ENCODE assay signal across 9 cellular contexts in the genomic region with DNA sequence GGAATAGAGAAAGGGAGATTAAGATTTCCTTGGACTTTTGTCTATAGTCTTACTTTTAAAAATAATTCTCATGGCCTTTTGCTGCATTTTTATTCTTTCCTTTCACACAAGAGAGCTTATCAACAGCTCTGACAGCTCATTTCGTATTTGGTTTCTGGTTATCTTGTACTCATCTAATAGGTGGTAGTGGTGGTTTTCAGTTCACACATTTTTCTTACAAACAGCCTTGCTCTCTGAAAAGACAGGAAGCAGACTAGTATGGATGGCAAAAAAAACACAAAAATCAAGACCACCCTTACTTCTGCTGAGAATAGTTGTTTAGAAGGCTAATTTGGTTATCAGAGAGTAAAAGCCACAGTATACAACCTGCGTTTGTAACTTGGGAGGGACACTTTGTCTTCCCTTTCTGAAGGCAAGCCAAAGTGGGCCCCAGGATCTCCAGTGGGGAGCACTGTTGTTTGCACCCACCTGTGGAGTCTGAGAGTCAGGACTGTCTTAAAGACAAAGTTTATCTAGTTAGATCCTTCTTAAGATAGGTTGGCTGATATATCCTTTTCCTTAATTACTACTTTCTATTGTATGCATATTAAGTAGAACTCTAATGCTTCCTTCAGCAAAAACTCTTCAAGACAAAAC.
A peak's percentile ranks its signal among the peaks of the same experiment; 100 is the strongest.
DNase-seq lines count a peak whose midpoint lies in the region; ATAC-seq and TF ChIP-seq lines count a peak whose summit lies in the region.
"Had no signal": no experiment of that assay in that cellular context is flagged by ENCODE, and none has a peak within 500 bp of the region (broad histone marks: within the 10 kb centered on the region; RNA-seq: fewer than 3 reads in every experiment).

No MANE protein-coding gene starts in this region.

- H3K9ac ChIP-seq in Loucy (ENCODE audit: low read depth, low read length, poor library complexity, severe bottlenecking): no peak overlapping the region

- peaks cover 21% of the 10 kb centered on the region for H3K4me1 ChIP-seq in HEK293 (ENCODE audit: control insufficient read depth, insufficient read depth, low read length)
- H3K4me1 ChIP-seq in Loucy (ENCODE audit: insufficient read depth, low read length, poor library complexity, severe bottlenecking): peaks cover 68% of the 10 kb centered on the region

- CTCF ChIA-PET in HEK293 (lab: Yijun Ruan, JAX) (no interaction called here), Calu3 (lab: Charles Lee) (interaction anchor here (0.7 kb wide), 1 partner anchor 326 kb away, joined by 3 read pairs; no protein-coding TSS in a partner anchor)

- BruUV-seq in Calu3 (replicated peaks; lab: Mats Ljungman, UMichigan): no TSS peak

- peak overlapping the region; percentile 92 to 94 for H3K27ac Mint-ChIP-seq in natural killer cell treated with Interleukin-12 subunit alpha and Interleukin-12 subunit beta and Interleukin-15 and Interleukin-18, amount 100 ng/mL, for 72 hours
- no peak overlapping the region for H3K27ac Mint-ChIP-seq in Calu3 (ENCODE audit: unreplicated experiment)

- peaks cover 8% of the 10 kb centered on the region; the same call in 1 of the 2 replicates for H3F3A ChIP-seq in Loucy (ENCODE audit: low read depth)

- no peaks in the 10 kb centered on the region for H3K9me2 ChIP-seq in Loucy (replicated peaks; ENCODE audit: low read depth, low read length)

- H3K9me3 ChIP-seq in HEK293 (ENCODE audit: control insufficient read depth, insufficient read depth, low read depth, low read length): no peaks in the 10 kb centered on the region
- H3K9me3 ChIP-seq in Loucy (ENCODE audit: insufficient read depth, low read depth, low read length): no peaks in the 10 kb centered on the region

- H3K4me3 Mint-ChIP-seq in natural killer cell treated with Interleukin-12 subunit alpha and Interleukin-12 subunit beta and Interleukin-15 and Interleukin-18, amount 100 ng/mL, for 72 hours: peak overlapping the region; percentile 94
- no peak overlapping the region for H3K4me3 Mint-ChIP-seq in Calu3 (ENCODE audit: low read depth, unreplicated experiment)

- DNase-seq in natural killer cell treated with Interleukin-12 subunit alpha and Interleukin-12 subunit beta and Interleukin-15 and Interleukin-18, amount 100 ng/mL, for 72 hours (ENCODE audit: low spot score): no peak
- no peak for DNase-seq in effector CD4-positive, alpha-beta T cell
- DNase-seq in Calu3 (no peak), UCSD-AML1 (lab: John Stamatoyannopoulos, UW; ENCODE audit: unreplicated experiment) (no peak)
- DNase-seq in stimulated activated CD4-positive, alpha-beta T cell treated with anti-CD3 and anti-CD28 coated beads, Interleukin-1b, Interleukin-23, amount 100 ng/mL, for 48 hours: no peak

- peak; percentile 73 for ATAC-seq in GM18867 (IDR thresholded peaks at IDR 0.05; ENCODE audit: unreplicated experiment)
- peak; percentile 78 to 79 for ATAC-seq in natural killer cell treated with Interleukin-12 subunit alpha and Interleukin-12 subunit beta and Interleukin-15 and Interleukin-18, amount 100 ng/mL, for 72 hours
- ATAC-seq: K562 had no signal

- H3K4me3 ChIP-seq in HEK293 (ENCODE audit: low read depth, low read length) (no peak overlapping the region), Loucy (ENCODE audit: low read length, poor library complexity, severe bottlenecking) (peak overlapping the region; percentile 25)
- H3K4me3 ChIP-seq: K562 had no signal

- peaks cover 94% of the 10 kb centered on the region for H3K79me2 ChIP-seq in Loucy (ENCODE audit: insufficient read depth, low read length)

- peak overlapping the region; percentile 62 for H3K4me2 ChIP-seq in Loucy (ENCODE audit: low read depth, low read length, poor library complexity, severe bottlenecking)

- no peaks in the 10 kb centered on the region for H3K36me3 Mint-ChIP-seq in natural killer cell treated with Interleukin-12 subunit alpha and Interleukin-12 subunit beta and Interleukin-15 and Interleukin-18, amount 100 ng/mL, for 72 hours
- peaks cover 13% of the 10 kb centered on the region for H3K36me3 Mint-ChIP-seq in Calu3 (ENCODE audit: insufficient read depth, unreplicated experiment)

- H2AFZ ChIP-seq in Loucy (ENCODE audit: low read length): no peak overlapping the region

- no peaks in the 10 kb centered on the region for H3K27me3 ChIP-seq in Loucy (ENCODE audit: insufficient read depth, low read length, poor library complexity, severe bottlenecking)

- H3K27me3 Mint-ChIP-seq in natural killer cell treated with Interleukin-12 subunit alpha and Interleukin-12 subunit beta and Interleukin-15 and Interleukin-18, amount 100 ng/mL, for 72 hours: no peaks in the 10 kb centered on the region
- no peaks in the 10 kb centered on the region for H3K27me3 Mint-ChIP-seq in Calu3 (ENCODE audit: unreplicated experiment)

- POLR2A ChIA-PET in HEK293 (lab: Yijun Ruan, JAX): no interaction called here

- H3K9me3 Mint-ChIP-seq in natural killer cell treated with Interleukin-12 subunit alpha and Interleukin-12 subunit beta and Interleukin-15 and Interleukin-18, amount 100 ng/mL, for 72 hours: no peaks in the 10 kb centered on the region
- no peaks in the 10 kb centered on the region for H3K9me3 Mint-ChIP-seq in Calu3 (ENCODE audit: low read depth, unreplicated experiment)

- H3K36me3 ChIP-seq in HEK293 (ENCODE audit: control insufficient read depth in 2 of 2, insufficient read depth in 1 of 2, low read length in 2 of 2): no peaks in the 10 kb centered on the region
- H3K36me3 ChIP-seq in Loucy (ENCODE audit: insufficient read depth, low read length): no peaks in the 10 kb centered on the region

- TF ChIP-seq CTCF in HEK293 (tag by site-specific recombination; IDR thresholded peaks at IDR 0.05) (no peak), Loucy (conservative IDR thresholded peaks at IDR 0.05; ENCODE audit: low read length) (0 out of 2 replicates have a peak, but pooled peaks have one; percentile 13), Calu3 (IDR thresholded peaks at IDR 0.05; ENCODE audit: unreplicated experiment) (no peak)

- H3K27ac ChIP-seq in HEK293 (ENCODE audit: extremely low read depth, low read depth, low read length): no peak overlapping the region

- intact Hi-C loops in Calu3 (cut with micrococcal nuclease; ENCODE audit: unreplicated experiment): no loop called here

- peaks cover 80 to 87% of the 10 kb centered on the region in 2 donors for H3K4me1 Mint-ChIP-seq in natural killer cell treated with Interleukin-12 subunit alpha and Interleukin-12 subunit beta and Interleukin-15 and Interleukin-18, amount 100 ng/mL, for 72 hours (ENCODE audit: low read depth in 2 of 2)
- H3K4me1 Mint-ChIP-seq in Calu3 (ENCODE audit: low read depth, unreplicated experiment): peaks cover 61% of the 10 kb centered on the region

- peaks cover 82% of the 10 kb centered on the region for H4K20me1 ChIP-seq in Loucy (ENCODE audit: insufficient read depth, low read length, poor library complexity, severe bottlenecking)

TF ChIP-seq in HEK293, 187 proteins besides CTCF, POLR2A, EP300 and RAD21:
- TF ChIP-seq ZIC2 (tag by site-specific recombination; IDR thresholded peaks at IDR 0.05): peak; percentile 20; the same call in 1 of the 2 replicates
- peak; percentile 66 for TF ChIP-seq SCRT2 (tag by site-specific recombination; IDR thresholded peaks at IDR 0.05)
- no peak for TF ChIP-seq ZNF416 (tag by site-specific recombination; IDR thresholded peaks at IDR 0.05)
TF ChIP-seq in HEK293: peak in this region for 2.
